Comparison of ENCODE assay signal across 8 cellular contexts in the genomic region with DNA sequence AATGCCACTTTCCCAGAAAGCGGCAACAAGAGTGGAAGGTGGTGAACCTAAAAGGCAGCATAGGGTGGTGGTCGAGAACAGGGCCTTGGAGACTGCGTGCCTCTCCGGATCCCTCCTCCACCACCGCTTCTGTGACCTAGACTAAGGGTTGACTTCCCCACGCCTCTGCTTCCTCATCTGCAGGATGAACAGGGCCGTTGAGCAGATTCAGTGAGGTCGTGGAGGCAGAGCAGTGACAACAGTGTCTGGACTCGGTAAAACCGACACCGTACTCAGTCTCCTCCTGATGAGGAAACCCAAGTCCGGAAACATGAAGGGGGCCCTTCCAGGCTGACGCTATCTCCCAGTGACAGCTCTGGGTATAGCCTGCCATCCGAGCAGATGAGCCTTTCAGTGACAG.
A peak's percentile ranks its signal among the peaks of the same experiment; 100 is the strongest.
DNase-seq lines count a peak whose midpoint lies in the region; ATAC-seq lines count a peak whose summit lies in the region.

No MANE protein-coding gene starts in this region.

- peak; percentile 23 for ATAC-seq in GM19452 (IDR thresholded peaks at IDR 0.05; ENCODE audit: unreplicated experiment)

- DNase-seq in SIG-M5 treated with dmso at 0.1 percent for 504 hours (lab: John Stamatoyannopoulos, UW; ENCODE audit: unreplicated experiment) (peak; percentile 91), AG08396 (ENCODE audit: low spot score) (no peak), dedifferentiated amniotic fluid mesenchymal stem cell (ENCODE audit: extremely low spot score) (no peak), HuH-7.5 (ENCODE audit: low spot score) (no peak), cerebellum (ENCODE audit: low spot score) (no peak)
- DNase-seq in activated naive CD8-positive, alpha-beta T cell treated with anti-CD3 and anti-CD28 coated beads for 36 hours, result peak; percentile 70
- peak; percentile 61 to 63 for DNase-seq in stimulated activated CD4-positive, alpha-beta T cell treated with anti-CD3 and anti-CD28 coated beads, Interleukin-15, amount 100 ng/mL, for 48 hours (ENCODE audit: low read depth in 2 of 2)

- peaks cover 86% of the 10 kb centered on the region for H3K4me1 Mint-ChIP-seq in activated naive CD8-positive, alpha-beta T cell treated with anti-CD3 and anti-CD28 coated beads for 36 hours

- H3K36me3 Mint-ChIP-seq in activated naive CD8-positive, alpha-beta T cell treated with anti-CD3 and anti-CD28 coated beads for 36 hours, result peaks cover 80% of the 10 kb centered on the region

- H3K4me3 Mint-ChIP-seq in activated naive CD8-positive, alpha-beta T cell treated with anti-CD3 and anti-CD28 coated beads for 36 hours, result peak overlapping the region; percentile 96

- no peaks in the 10 kb centered on the region for H3K27me3 Mint-ChIP-seq in activated naive CD8-positive, alpha-beta T cell treated with anti-CD3 and anti-CD28 coated beads for 36 hours

- H3K9me3 Mint-ChIP-seq in activated naive CD8-positive, alpha-beta T cell treated with anti-CD3 and anti-CD28 coated beads for 36 hours, result peaks cover 18% of the 10 kb centered on the region

- no peak overlapping the region for H3K27ac Mint-ChIP-seq in activated naive CD8-positive, alpha-beta T cell treated with anti-CD3 and anti-CD28 coated beads for 36 hours

Comparison
In these comparisons a context has a peak if more than half of its experiments do, and no peak if none do; other contexts are left out.
1. DNase-seq: peak in SIG-M5 treated with dmso at 0.1 percent for 504 hours (single experiment), activated naive CD8-positive, alpha-beta T cell treated with anti-CD3 and anti-CD28 coated beads for 36 hours (single experiment) and stimulated activated CD4-positive, alpha-beta T cell treated with anti-CD3 and anti-CD28 coated beads, Interleukin-15, amount 100 ng/mL, for 48 hours (2 of 2); none in AG08396 (single experiment), dedifferentiated amniotic fluid mesenchymal stem cell (single experiment), HuH-7.5 (single experiment) and cerebellum (single experiment).